In genomic region chr4:129138762-129139496, GRCh38 we compare ENCODE assay signal across 18 cellular contexts. TPM values are rescaled to one million over a fixed set of nuclear protein-coding genes. Genes with fewer than 3 reads are reported as not detected.
A peak's percentile ranks its signal among the peaks of the same experiment; 100 is the strongest.
DNase-seq lines count a peak whose midpoint lies in the region; ATAC-seq, FAIRE-seq and TF ChIP-seq lines count a peak whose summit lies in the region.
"Had no signal": no experiment of that assay in that cellular context is flagged by ENCODE, and none has a peak within 500 bp of the region (broad histone marks: within the 10 kb centered on the region; RNA-seq: fewer than 3 reads in every experiment).

No MANE protein-coding gene starts in this region.

- H3K27me3 Mint-ChIP-seq in effector memory CD8-positive, alpha-beta T cell, result peaks cover 0 to 6% of the 10 kb centered on the region in 2 donors

- H3K4me3 ChIP-seq in mesendoderm (ENCODE audit: low read length) (no peak overlapping the region), small intestine (ENCODE audit: low read depth in 1 of 2, low read length in 2 of 2) (no peak overlapping the region)
- H3K4me3 ChIP-seq: cardiac muscle cell, lower lobe of right lung, sigmoid colon, vagina had no signal

- H3K9ac ChIP-seq in mesendoderm (ENCODE audit: low read length), result no peak overlapping the region

- no peak overlapping the region for H3K56ac ChIP-seq in mesendoderm (ENCODE audit: low read length)

- H3K36me3 Mint-ChIP-seq in effector memory CD8-positive, alpha-beta T cell (ENCODE audit: insufficient read depth), result no peaks in the 10 kb centered on the region

- no peak overlapping the region for H3K18ac ChIP-seq in mesendoderm (ENCODE audit: low read length)

- H3K23ac ChIP-seq in mesendoderm (ENCODE audit: low read length), result no peak overlapping the region

- no peak overlapping the region for H2BK5ac ChIP-seq in mesendoderm (ENCODE audit: low read length)

- no peaks in the 10 kb centered on the region for H3K9me3 Mint-ChIP-seq in effector memory CD8-positive, alpha-beta T cell
- H3K9me3 Mint-ChIP-seq: activated CD4-positive, alpha-beta T cell treated with anti-CD3 and anti-CD28 coated beads, Interleukin-2, amount 10 ng/mL, durations not matched to agents 7 days and 5 days had no signal

- DNase-seq in NCI-H1092 treated with DMSO at 0.1 percent for 48 hours (lab: John Stamatoyannopoulos, UW) (peak; percentile 10), NCI-H1092 (lab: John Stamatoyannopoulos, UW) (no peak), NCI-H146 treated with DMSO at 0.1 percent for 48 hours (lab: John Stamatoyannopoulos, UW; ENCODE audit: unreplicated experiment) (peak; percentile 41), RWPE1 (ENCODE audit: low spot score) (peak; percentile 30), mesendoderm (peak; percentile 1), GM10248 (ENCODE audit: extremely low spot score) (no peak), small intestine (no peak)
- DNase-seq in effector memory CD8-positive, alpha-beta T cell, result no peak
- DNase-seq: 8988T; activated CD4-positive, alpha-beta T cell treated with anti-CD3 and anti-CD28 coated beads, Interleukin-2, amount 10 ng/mL, durations not matched to agents 7 days and 5 days; H7; islet precursor cell; Kasumi-1; lower lobe of right lung; NCI-H1105; sigmoid colon had no signal

- H3K36me3 ChIP-seq in mesendoderm (ENCODE audit: control insufficient read depth, insufficient read depth, low read length), result no peaks in the 10 kb centered on the region
- no peaks in the 10 kb centered on the region for H3K36me3 ChIP-seq in small intestine (ENCODE audit: control insufficient read depth in 2 of 2, insufficient read depth in 2 of 2, low read length in 2 of 2)
- H3K36me3 ChIP-seq: cardiac muscle cell, lower lobe of right lung, sigmoid colon, vagina had no signal

- no peaks in the 10 kb centered on the region for H3K4me1 Mint-ChIP-seq in effector memory CD8-positive, alpha-beta T cell (ENCODE audit: low read depth in 2 of 2)
- H3K4me1 Mint-ChIP-seq: activated CD4-positive, alpha-beta T cell treated with anti-CD3 and anti-CD28 coated beads, Interleukin-2, amount 10 ng/mL, durations not matched to agents 7 days and 5 days had no signal

- CTCF ChIA-PET in RWPE1 (lab: Yijun Ruan, JAX) (interaction anchor here (0.7 to 0.9 kb wide), 2 partner anchors 98 to 276 kb away, joined by 3 read pairs; no protein-coding TSS in a partner anchor), GM10248 (lab: Yijun Ruan, JAX) (no interaction called here)

- H2AK5ac ChIP-seq in mesendoderm (ENCODE audit: low read length), result no peak overlapping the region

- H3K4me1 ChIP-seq in mesendoderm (ENCODE audit: control insufficient read depth, low read depth, low read length), result no peaks in the 10 kb centered on the region
- no peaks in the 10 kb centered on the region for H3K4me1 ChIP-seq in small intestine (ENCODE audit: control insufficient read depth in 2 of 2, insufficient read depth in 1 of 2, low read depth in 1 of 2, low read length in 1 of 2)
- H3K4me1 ChIP-seq: lower lobe of right lung, sigmoid colon, vagina had no signal

- H3K27me3 ChIP-seq in mesendoderm (ENCODE audit: insufficient read depth, low read length, poor library complexity) (no peaks in the 10 kb centered on the region), small intestine (ENCODE audit: control insufficient read depth in 2 of 2, insufficient read depth in 2 of 2, low read length in 2 of 2) (no peaks in the 10 kb centered on the region)
- H3K27me3 ChIP-seq: cardiac muscle cell, sigmoid colon, vagina had no signal

- no peaks in the 10 kb centered on the region for H3K9me3 ChIP-seq in small intestine (ENCODE audit: control insufficient read depth, low read depth)
- H3K9me3 ChIP-seq: lower lobe of right lung, sigmoid colon, vagina had no signal

- H3K79me1 ChIP-seq in mesendoderm (ENCODE audit: low read length), result no peaks in the 10 kb centered on the region

- H3K4me2 ChIP-seq in mesendoderm (ENCODE audit: low read length), result no peak overlapping the region

- no peak overlapping the region for H3K4ac ChIP-seq in mesendoderm (ENCODE audit: low read depth, low read length)

- H4K8ac ChIP-seq in mesendoderm (ENCODE audit: low read depth, low read length), result no peak overlapping the region

- H3K79me2 ChIP-seq in mesendoderm (ENCODE audit: control insufficient read depth, insufficient read depth, low read length), result no peaks in the 10 kb centered on the region

- H3K27ac ChIP-seq in RWPE1, result no peak overlapping the region
- H3K27ac ChIP-seq in mesendoderm (ENCODE audit: low read depth, low read length), result no peak overlapping the region
- no peak overlapping the region for H3K27ac ChIP-seq in small intestine (ENCODE audit: low read depth in 1 of 2, low read length in 1 of 2)
- H3K27ac ChIP-seq: cardiac muscle cell, lower lobe of right lung, sigmoid colon, vagina had no signal

- WGBS in mesendoderm (ENCODE audit: extremely low coverage, insufficient coverage, low lambda C conversion rate), result no CpG with 5 or more reads among the region's 7 CpGs
- WGBS in small intestine, 3 donors, result 43 to 55% (median 52%) methylated on average over 7 of the region's 7 CpGs

- H2BK120ac ChIP-seq in mesendoderm (ENCODE audit: low read depth, low read length), result no peak overlapping the region

- H2BK15ac ChIP-seq in mesendoderm (replicated peaks; ENCODE audit: low read depth), result no peak overlapping the region

- no peak overlapping the region for H4K5ac ChIP-seq in mesendoderm (ENCODE audit: low read length)

- FAIRE-seq in small intestine (lab: Jason Lieb, UNC), result no peak

- POLR2A ChIA-PET in RWPE1 (lab: Yijun Ruan, JAX; ENCODE audit: low non-redundant PET), result no interaction called here
- POLR2A ChIA-PET in GM10248 (lab: Yijun Ruan, JAX), result no interaction called here

- no peak overlapping the region for H3K4me3 Mint-ChIP-seq in effector memory CD8-positive, alpha-beta T cell
- H3K4me3 Mint-ChIP-seq: activated CD4-positive, alpha-beta T cell treated with anti-CD3 and anti-CD28 coated beads, Interleukin-2, amount 10 ng/mL, durations not matched to agents 7 days and 5 days had no signal

- H3K27ac Mint-ChIP-seq in effector memory CD8-positive, alpha-beta T cell, result no peak overlapping the region
- H3K27ac Mint-ChIP-seq: activated CD4-positive, alpha-beta T cell treated with anti-CD3 and anti-CD28 coated beads, Interleukin-2, amount 10 ng/mL, durations not matched to agents 7 days and 5 days had no signal

- no peak for TF ChIP-seq CTCF in RWPE1 (conservative IDR thresholded peaks at IDR 0.05; ENCODE audit: low read depth)
- TF ChIP-seq CTCF in GM10248 (IDR thresholded peaks at IDR 0.05; ENCODE audit: control extremely low read depth, extremely low read depth, low read depth, missing control alignments), result no peak

- no peak for ATAC-seq in effector memory CD8-positive, alpha-beta T cell (replicated peaks)
- ATAC-seq: lower lobe of right lung had no signal

RNA-seq across cellular contexts. Expression of gene C4orf33, which starts 43.0 kb away (rescaled TPM):
- 3.7 TPM for polyA plus RNA-seq in mesendoderm (2013, experiment 1 of 2)
- polyA plus RNA-seq in mesendoderm (2013, experiment 2 of 2), result 3.9 TPM
- 10 to 100 TPM; 15.4 to 35.6 (median 18.1) TPM for polyA plus RNA-seq in small intestine

RNA-seq across cellular contexts. Expression of gene SCLT1, which starts 45.6 kb away (rescaled TPM):
- 10.5 TPM for polyA plus RNA-seq in mesendoderm (2013, experiment 1 of 2)
- 10.9 TPM for polyA plus RNA-seq in mesendoderm (2013, experiment 2 of 2)
- 1 to 10 TPM; 3.5 to 5.4 (median 3.8) TPM for polyA plus RNA-seq in small intestine

Comparison
In these comparisons a context has a peak if more than half of its experiments do, and no peak if none do; other contexts are left out.
1. DNase-seq: peak in NCI-H1092 treated with DMSO at 0.1 percent for 48 hours (single experiment), NCI-H146 treated with DMSO at 0.1 percent for 48 hours (single experiment), RWPE1 (single experiment) and mesendoderm (single experiment); none in NCI-H1092 (single experiment), GM10248 (single experiment), effector memory CD8-positive, alpha-beta T cell (0 of 3) and small intestine (single experiment).